8 cellular contexts compared by ENCODE assay signal in genomic region chr9:121735065-121735791, GRCh38.
DNase-seq lines count a peak whose midpoint lies in the region; ATAC-seq, FAIRE-seq and TF ChIP-seq lines count a peak whose summit lies in the region.

No MANE protein-coding gene starts in this region.

- H3K79me2 ChIP-seq in Loucy (ENCODE audit: insufficient read depth, low read length), result peaks cover 72% of the 10 kb centered on the region
- H3K79me2 ChIP-seq in mammary epithelial cell (ENCODE audit: insufficient read depth, low read length), result peaks cover 97% of the 10 kb centered on the region
- peaks cover 37% of the 10 kb centered on the region for H3K79me2 ChIP-seq in HepG2 (ENCODE audit: insufficient read depth, low read length)

- TF ChIP-seq CTCF in A549 (IDR thresholded peaks at IDR 0.05) (peak; percentile 53; the same call in 2 of the 3 replicates), Loucy (conservative IDR thresholded peaks at IDR 0.05; ENCODE audit: low read length) (peak; percentile 73), mammary epithelial cell (conservative IDR thresholded peaks at IDR 0.05 in 1 of 2, IDR thresholded peaks at IDR 0.05 in 1 of 2; ENCODE audit: extremely low read depth in 1 of 2, insufficient read depth in 1 of 2, low read depth in 1 of 2, low read length in 2 of 2) (peak; percentile 50 to 73), HepG2 (CRISPR knock-in tag; IDR thresholded peaks at IDR 0.05) (peak; percentile 82)

- H3K4me2 ChIP-seq in A549 (peak overlapping the region; percentile 72), Loucy (ENCODE audit: low read depth, low read length, poor library complexity, severe bottlenecking) (no peak overlapping the region), mammary epithelial cell (ENCODE audit: insufficient read depth, low read depth, low read length) (peak overlapping the region; percentile 85), HepG2 (ENCODE audit: low read depth, low read length) (peak overlapping the region; percentile 43)

- dilution Hi-C loops in mammary epithelial cell (cut with HindIII; ENCODE audit: low sequenced_read_pairs), result loop anchor here (5.0 kb wide), 1 partner anchor 52 kb away; no protein-coding TSS in a partner anchor

- H3K27ac ChIP-seq in A549 (peak overlapping the region; percentile 8 to 80; a peak in 3 of 6 replicates), mammary epithelial cell (ENCODE audit: insufficient read depth, low read depth, low read length) (peak overlapping the region; percentile 68), HepG2 (ENCODE audit: extremely low read length, insufficient read depth, low read length) (no peak overlapping the region), aorta (ENCODE audit: low read depth in 1 of 2, low read length in 2 of 2) (peak overlapping the region; percentile 65 to 88)

- 39% methylated on average over 9 of the region's 9 CpGs for WGBS in A549 (ENCODE audit: missing lambda C conversion rate)
- WGBS in mammary epithelial cell (ENCODE audit: low coverage, missing lambda C conversion rate), result 27% methylated on average over 7 of the region's 9 CpGs
- WGBS in HepG2 (ENCODE audit: low lambda C conversion rate), result 59% methylated on average over 6 of the region's 9 CpGs
- 53 to 55% methylated on average over 9 of the region's 9 CpGs for WGBS in aorta, 2 donors

- H4K20me1 ChIP-seq in Loucy (ENCODE audit: insufficient read depth, low read length, poor library complexity, severe bottlenecking) (peaks cover 22% of the 10 kb centered on the region), mammary epithelial cell (ENCODE audit: insufficient read depth, low read length) (peaks cover 4% of the 10 kb centered on the region), HepG2 (ENCODE audit: insufficient read depth, low read length) (no peaks in the 10 kb centered on the region)

- H3K4me3 ChIP-seq in A549 (no peak overlapping the region; the same call in 2 of the 3 replicates), Loucy (ENCODE audit: low read length, poor library complexity, severe bottlenecking) (no peak overlapping the region), mammary epithelial cell (replicated peaks in 1 of 3; ENCODE audit: insufficient read depth in 1 of 3, low read depth in 2 of 3, low read length in 3 of 3) (no peak overlapping the region), HepG2 (replicated peaks in 1 of 3; ENCODE audit: insufficient read depth in 1 of 3, low read depth in 2 of 3, low read length in 3 of 3) (no peak overlapping the region), aorta (ENCODE audit: low read length in 2 of 2) (no peak overlapping the region)

- H3F3A ChIP-seq in Loucy (ENCODE audit: low read depth), result peaks cover 10% of the 10 kb centered on the region

- CTCF ChIA-PET in A549 (lab: Yijun Ruan, JAX), result interaction anchor here (0.6 to 3.4 kb wide), 30 partner anchors 9 to 277 kb away, joined by 3 to 32 read pairs (median 4); no protein-coding TSS in a partner anchor
- CTCF ChIA-PET in mammary epithelial cell (lab: Charles Lee; ENCODE audit: low non-redundant PET), result interaction anchor here (0.6 to 0.8 kb wide), 4 partner anchors 31 to 249 kb away, joined by 3 to 6 read pairs (median 4); no protein-coding TSS in a partner anchor
- CTCF ChIA-PET in HepG2 (lab: Yijun Ruan, JAX; ENCODE audit: low intra/inter-chr PET ratio, low total read pairs), result interaction anchor here (0.6 kb wide), 1 partner anchor 256 kb away, joined by 3 read pairs; no protein-coding TSS in a partner anchor

- intact Hi-C loops in mammary epithelial cell (cut with micrococcal nuclease) (loop anchor here (1.0 to 2.0 kb wide), 3 partner anchors 16 to 258 kb away; no protein-coding TSS in a partner anchor), HepG2 (cut with micrococcal nuclease; ENCODE audit: unreplicated experiment) (loop anchor here (2.0 to 5.0 kb wide), 2 partner anchors 242 to 258 kb away; no protein-coding TSS in a partner anchor), aorta (cut with DNase I) (loop anchor here (5.0 kb wide), 3 partner anchors 33 to 43 kb away; no protein-coding TSS in a partner anchor)

- H3K36me3 ChIP-seq in Loucy (ENCODE audit: insufficient read depth, low read length), result no peaks in the 10 kb centered on the region
- no peaks in the 10 kb centered on the region for H3K36me3 ChIP-seq in mammary epithelial cell (ENCODE audit: insufficient read depth, low read length)
- H3K36me3 ChIP-seq in HepG2 (replicated peaks in 1 of 2; ENCODE audit: control insufficient read depth in 1 of 2, insufficient read depth in 2 of 2, low read length in 2 of 2), result no peaks in the 10 kb centered on the region; a peak in 1 of 5 replicates
- no peaks in the 10 kb centered on the region for H3K36me3 ChIP-seq in aorta (ENCODE audit: control insufficient read depth in 1 of 2, insufficient read depth in 2 of 2, low read length in 1 of 2)

- no peaks in the 10 kb centered on the region for H3K27me3 ChIP-seq in Loucy (ENCODE audit: insufficient read depth, low read length, poor library complexity, severe bottlenecking)
- H3K27me3 ChIP-seq in mammary epithelial cell (ENCODE audit: insufficient read depth, low read length), result no peaks in the 10 kb centered on the region
- no peaks in the 10 kb centered on the region; a peak in 2 of 5 replicates for H3K27me3 ChIP-seq in HepG2 (ENCODE audit: control insufficient read depth in 1 of 2, insufficient read depth in 2 of 2, low read length in 2 of 2)
- H3K27me3 ChIP-seq in aorta (ENCODE audit: control insufficient read depth in 1 of 2, insufficient read depth in 2 of 2, low read length in 1 of 2), result no peaks in the 10 kb centered on the region

- peak overlapping the region; percentile 11 for H3K9ac ChIP-seq in Loucy (ENCODE audit: low read depth, low read length, poor library complexity, severe bottlenecking)
- H3K9ac ChIP-seq in mammary epithelial cell (ENCODE audit: insufficient read depth, low read length), result peak overlapping the region; percentile 65
- H3K9ac ChIP-seq in HepG2 (ENCODE audit: insufficient read depth, low read depth, low read length), result no peak overlapping the region

- POLR2A ChIA-PET in A549 (lab: Yijun Ruan, JAX), result interaction anchor here (1.4 kb wide), 1 partner anchor 8 kb away, joined by 6 read pairs; no protein-coding TSS in a partner anchor
- POLR2A ChIA-PET in HepG2 (lab: Yijun Ruan, JAX), result interaction anchor here (1.3 to 5.0 kb wide), 3 partner anchors 9 to 30 kb away, joined by 3 to 49 read pairs (median 6); no protein-coding TSS in a partner anchor

- no peaks in the 10 kb centered on the region for H3K9me3 ChIP-seq in A549
- H3K9me3 ChIP-seq in Loucy (ENCODE audit: insufficient read depth, low read depth, low read length), result no peaks in the 10 kb centered on the region
- no peaks in the 10 kb centered on the region for H3K9me3 ChIP-seq in mammary epithelial cell (replicated peaks; ENCODE audit: insufficient read depth, low read length)
- H3K9me3 ChIP-seq in HepG2 (ENCODE audit: low read length), result no peaks in the 10 kb centered on the region
- H3K9me3 ChIP-seq in aorta (ENCODE audit: control insufficient read depth, low read length), result no peaks in the 10 kb centered on the region

- H3K4me1 ChIP-seq in A549 (peaks cover 38% of the 10 kb centered on the region), Loucy (ENCODE audit: insufficient read depth, low read length, poor library complexity, severe bottlenecking) (peaks cover 71% of the 10 kb centered on the region), mammary epithelial cell (ENCODE audit: insufficient read depth, low read length) (peaks cover 69% of the 10 kb centered on the region), HepG2 (ENCODE audit: insufficient read depth, low read length) (peaks cover 38% of the 10 kb centered on the region), aorta (ENCODE audit: control insufficient read depth in 1 of 2, insufficient read depth in 2 of 2, low read length in 2 of 2) (peaks cover 0 to 4% of the 10 kb centered on the region in 2 donors)

- BruUV-seq in mammary epithelial cell (replicated peaks; lab: Mats Ljungman, UMichigan) (no TSS peak), HepG2 (replicated peaks; lab: Mats Ljungman, UMichigan) (no TSS peak)

- no peak overlapping the region for H2AFZ ChIP-seq in Loucy (ENCODE audit: low read length)
- no peak overlapping the region for H2AFZ ChIP-seq in mammary epithelial cell (ENCODE audit: low read depth, low read length)
- no peak overlapping the region for H2AFZ ChIP-seq in HepG2 (ENCODE audit: low read length)

- ATAC-seq in A549, result peak; percentile 88 to 94
- ATAC-seq in GM18502 (IDR thresholded peaks at IDR 0.05; ENCODE audit: poor library complexity, unreplicated experiment), result peak; percentile 78
- peak; percentile 87 for ATAC-seq in HepG2
- no peak for ATAC-seq in aorta (ENCODE audit: low FRiP score)
- ATAC-seq in HG03097 (IDR thresholded peaks at IDR 0.05; ENCODE audit: low FRiP score, unreplicated experiment), result no peak

- no peak for FAIRE-seq in A549 (lab: Jason Lieb, UNC)
- peak; percentile 65 for FAIRE-seq in HepG2 (lab: Jason Lieb, UNC)

- no peaks in the 10 kb centered on the region for H3K9me2 ChIP-seq in Loucy (replicated peaks; ENCODE audit: low read depth, low read length)

- DNase-seq in A549 (ENCODE audit: low read depth in 1 of 2, low spot score in 1 of 2) (peak; percentile 69 to 77), mammary epithelial cell (peak; percentile 70), HepG2 (ENCODE audit: low spot score) (peak; percentile 62), aorta (no peak), NCI-H524 treated with DMSO at 0.1 percent for 48 hours (lab: John Stamatoyannopoulos, UW) (no peak)

- in situ Hi-C loops in mammary epithelial cell (cut with MboI; ENCODE audit: low sequenced_read_pairs in 2 of 2), result no loop called here
- in situ Hi-C loops in HepG2 (cut with HindIII; ENCODE audit: extremely low pct_ligation_motif_present, low pct_unique_long_range_greater_than_20kb), result loop anchor here (25.0 kb wide), 1 partner anchor 252 kb away; no protein-coding TSS in a partner anchor

- TF ChIP-seq RAD21 in A549 (conservative IDR thresholded peaks at IDR 0.05 in 1 of 2, IDR thresholded peaks at IDR 0.05 in 1 of 2), result peak; percentile 48 to 61
- TF ChIP-seq RAD21 in HepG2 (CRISPR knock-in tag; IDR thresholded peaks at IDR 0.05), result peak; percentile 77

- no peak for TF ChIP-seq EP300 in A549 (IDR thresholded peaks at IDR 0.05)
- TF ChIP-seq EP300 in HepG2 (IDR thresholded peaks at IDR 0.05; ENCODE audit: low read depth in 2 of 2, low read length in 2 of 2), result no peak
- no peak for TF ChIP-seq EP300 in HepG2 (CRISPR knock-in tag; IDR thresholded peaks at IDR 0.05; ENCODE audit: borderline replicate concordance)

- TF ChIP-seq POLR2A in A549 (IDR thresholded peaks at IDR 0.05; ENCODE audit: low read length) (no peak), HepG2 (IDR thresholded peaks at IDR 0.05; ENCODE audit: insufficient read depth in 1 of 2, low read depth in 2 of 2, low read length in 2 of 2) (no peak)

TF ChIP-seq in A549, 52 proteins besides CTCF, POLR2A, EP300 and RAD21 (continues in another document):
- TF ChIP-seq NPAS2 (CRISPR knock-in tag; IDR thresholded peaks at IDR 0.05; ENCODE audit: borderline replicate concordance) (no peak), SMC3 (IDR thresholded peaks at IDR 0.05) (peak; percentile 44), FOSL2 (IDR thresholded peaks at IDR 0.05) (no peak), FOSL2 (CRISPR knock-in tag; IDR thresholded peaks at IDR 0.05) (no peak)

TF ChIP-seq in HepG2, 621 proteins besides CTCF, POLR2A, EP300 and RAD21 (continues in another document):
- 0 out of 2 replicates have a peak, but pooled peaks have one; percentile 41 for TF ChIP-seq ZNF331 (CRISPR knock-in tag; IDR thresholded peaks at IDR 0.05)

Comparison
In these comparisons a context has a peak if more than half of its experiments do, and no peak if none do; other contexts are left out.
1. ATAC-seq: peak in A549 (2 of 2), GM18502 (single experiment) and HepG2 (single experiment); none in aorta (single experiment) and HG03097 (single experiment).
2. DNase-seq: peak in A549 (2 of 2), mammary epithelial cell (single experiment) and HepG2 (single experiment); none in aorta (0 of 2) and NCI-H524 treated with DMSO at 0.1 percent for 48 hours (single experiment).
3. Of the 38 proteins assayed by ChIP-seq in both HepG2 and A549: peak only in HepG2: BCL3, HDAC2 and MYC; only in A549: none; in both: CTCF, RAD21 and SMC3; in neither: 31; mixed calls (peak in some experiments, not most) for 1.
4. Peak in every context shown above with its lines, with median percentiles within 50 percentile points of each other: CTCF ChIP-seq.